Comparison of ENCODE assay signal across 9 cellular contexts in genomic region chr14:68968051-68968450, GRCh38. TPM values are rescaled to one million over a fixed set of nuclear protein-coding genes. Genes with fewer than 3 reads are reported as not detected.
A peak's percentile ranks its signal among the peaks of the same experiment; 100 is the strongest.
DNase-seq lines count a peak whose midpoint lies in the region; ATAC-seq and TF ChIP-seq lines count a peak whose summit lies in the region.
"Had no signal": no experiment of that assay in that cellular context is flagged by ENCODE, and none has a peak within 500 bp of the region (broad histone marks: within the 10 kb centered on the region; RNA-seq: fewer than 3 reads in every experiment).

No MANE protein-coding gene starts in this region.

- H3K9me3 Mint-ChIP-seq in chondrocyte (ENCODE audit: low read depth) (no peaks in the 10 kb centered on the region), CD14-positive monocyte (peaks cover under 1 to 2% (median 1%) of the 10 kb centered on the region in 7 donors)

- H3K27me3 Mint-ChIP-seq in chondrocyte (ENCODE audit: low read depth) (no peaks in the 10 kb centered on the region), CD14-positive monocyte (ENCODE audit: low read depth in 3 of 3) (no peaks in the 10 kb centered on the region)

- H3K4me1 ChIP-seq in HEK293 (ENCODE audit: control insufficient read depth, insufficient read depth, low read length) = peaks cover 6% of the 10 kb centered on the region; the same call in 1 of the 2 replicates

- H3K4me3 Mint-ChIP-seq in chondrocyte (ENCODE audit: unreplicated experiment) = no peak overlapping the region
- H3K4me3 Mint-ChIP-seq in CD14-positive monocyte = no peak overlapping the region

- H3K27ac Mint-ChIP-seq in chondrocyte (ENCODE audit: unreplicated experiment) (peak overlapping the region; percentile 97), CD14-positive monocyte (peak overlapping the region in 1 of 7 donors; percentile 41)

- no peak overlapping the region for H3K27ac ChIP-seq in HEK293 (ENCODE audit: extremely low read depth, low read depth, low read length)

- POLR2A ChIA-PET in HEK293 (lab: Yijun Ruan, JAX) = interaction anchor here (2.1 kb wide), 1 partner anchor 10 kb away, joined by 7 read pairs; no protein-coding TSS in a partner anchor

- no peak for TF ChIP-seq CTCF in HEK293 (tag by site-specific recombination; IDR thresholded peaks at IDR 0.05)
- TF ChIP-seq CTCF in chondrocyte (IDR thresholded peaks at IDR 0.05) = no peak
- TF ChIP-seq CTCF in CD14-positive monocyte (IDR thresholded peaks at IDR 0.05) = no peak

- H3K4me1 Mint-ChIP-seq in chondrocyte (ENCODE audit: low read depth) (peaks cover 100% of the 10 kb centered on the region), CD14-positive monocyte (peaks cover 51% of the 10 kb centered on the region)

- no peaks in the 10 kb centered on the region for H3K9me3 ChIP-seq in HEK293 (ENCODE audit: control insufficient read depth, insufficient read depth, low read depth, low read length)

- CTCF ChIA-PET in HEK293 (lab: Yijun Ruan, JAX) = no interaction called here

- H3K4me3 ChIP-seq in HEK293 (ENCODE audit: low read depth, low read length) = no peak overlapping the region

- intact Hi-C loops in CD14-positive monocyte (cut with micrococcal nuclease) = no loop called here

- ATAC-seq in HG02571 (IDR thresholded peaks at IDR 0.05; ENCODE audit: unreplicated experiment) = no peak
- ATAC-seq: left colon had no signal

- DNase-seq in activated CD4-positive, alpha-beta T cell treated with anti-CD3 and anti-CD28 coated beads, Interleukin-2, amount 50 U/mL, for 1 hour = peak; percentile 75
- DNase-seq in chondrocyte (ENCODE audit: low spot score) (peak; percentile 61), CD14-positive monocyte (ENCODE audit: low spot score) (no peak), OCI-M2 (lab: John Stamatoyannopoulos, UW; ENCODE audit: unreplicated experiment) (no peak), superior temporal gyrus (ENCODE audit: extremely low spot score) (no peak)
- peak; percentile 43 to 45 for DNase-seq in stimulated activated CD4-positive, alpha-beta T cell treated with anti-CD3 and anti-CD28 coated beads, Interleukin-2, amount 100 ng/mL, for 24 hours
- DNase-seq: left colon had no signal

- peaks cover 45% of the 10 kb centered on the region for H3K36me3 Mint-ChIP-seq in chondrocyte (ENCODE audit: low read depth)
- H3K36me3 Mint-ChIP-seq in CD14-positive monocyte = peaks cover 22 to 49% of the 10 kb centered on the region in 2 donors

- H3K36me3 ChIP-seq in HEK293 (ENCODE audit: control insufficient read depth in 2 of 2, insufficient read depth in 1 of 2, low read length in 2 of 2) = peaks cover 0 to 13% of the 10 kb centered on the region in 2 experiments; a peak in 1 of 3 replicates

TF ChIP-seq in HEK293, 187 proteins besides CTCF, POLR2A, EP300 and RAD21:
- no peak for TF ChIP-seq ZSCAN30 (tag by site-specific recombination; IDR thresholded peaks at IDR 0.05)
- TF ChIP-seq ZFHX2 (tag by site-specific recombination; conservative IDR thresholded peaks at IDR 0.05) = 0 out of 2 replicates have a peak, but pooled peaks have one; percentile 21

RNA-seq across cellular contexts. Expression of gene ACTN1, which starts 11.1 kb away (rescaled TPM):
- total RNA-seq in chondrocyte = 808 to 1,105 TPM (median 1,102 TPM) in 3 replicates
- polyA plus RNA-seq in CD14-positive monocyte = 10 to 100 TPM; 41.4 to 75.0 TPM

Comparison
In these comparisons a context has a peak if more than half of its experiments do, and no peak if none do; other contexts are left out.
1. DNase-seq: peak in activated CD4-positive, alpha-beta T cell treated with anti-CD3 and anti-CD28 coated beads, Interleukin-2, amount 50 U/mL, for 1 hour (single experiment), chondrocyte (single experiment) and stimulated activated CD4-positive, alpha-beta T cell treated with anti-CD3 and anti-CD28 coated beads, Interleukin-2, amount 100 ng/mL, for 24 hours (2 of 2); none in CD14-positive monocyte (single experiment), OCI-M2 (single experiment) and superior temporal gyrus (single experiment).